In the genomic region with DNA sequence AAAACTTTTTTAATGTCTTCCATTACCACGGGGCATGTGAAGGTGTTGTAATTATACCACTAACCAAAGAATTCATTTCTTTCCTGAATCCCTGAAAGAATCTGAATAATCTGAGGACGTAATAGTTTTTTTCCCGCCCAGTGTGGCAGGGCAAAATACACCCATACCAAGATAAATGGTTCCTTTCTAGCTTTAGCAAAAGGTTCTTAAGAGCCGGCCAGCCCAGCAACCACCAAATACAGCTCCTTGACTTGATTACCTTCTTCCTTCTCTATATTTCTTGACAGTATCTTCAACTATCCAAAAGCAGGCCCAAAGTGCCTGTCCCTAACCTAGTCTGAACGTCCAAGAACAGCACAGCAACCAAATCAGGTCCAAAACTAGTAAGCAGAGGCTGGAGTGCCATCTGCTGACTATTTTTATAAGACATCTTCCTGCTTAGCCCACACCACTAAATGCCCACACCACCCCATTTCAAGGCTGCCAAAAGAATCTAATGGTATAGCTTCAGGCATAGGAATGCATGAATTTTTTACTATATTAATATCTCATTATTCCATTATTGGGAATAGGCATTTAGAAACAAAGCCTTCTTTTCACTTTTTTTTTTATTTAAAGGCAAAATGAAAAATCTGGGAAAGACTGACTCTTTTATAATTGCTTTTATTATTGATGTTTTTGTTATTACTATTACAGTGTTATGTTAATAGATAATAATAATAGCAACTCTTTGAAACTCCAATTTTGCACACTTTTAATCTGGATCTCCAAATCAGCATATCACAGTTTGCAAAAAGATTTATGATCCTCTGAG, we compare ENCODE assay signal across 8 cellular contexts.
DNase-seq lines count a peak whose midpoint lies in the region; ATAC-seq and TF ChIP-seq lines count a peak whose summit lies in the region.

No MANE protein-coding gene starts in this region.

- H3K27ac Mint-ChIP-seq in Calu3 (ENCODE audit: unreplicated experiment) (no peak overlapping the region), chondrocyte (ENCODE audit: unreplicated experiment) (no peak overlapping the region)

- CTCF ChIA-PET in Calu3 (lab: Charles Lee) = interaction anchor here (0.6 to 0.9 kb wide), 2 partner anchors 1084 to 1091 kb away, joined by 3 to 9 read pairs; no protein-coding TSS in a partner anchor

- H3K36me3 Mint-ChIP-seq in Calu3 (ENCODE audit: insufficient read depth, unreplicated experiment) (no peaks in the 10 kb centered on the region), chondrocyte (ENCODE audit: low read depth) (no peaks in the 10 kb centered on the region)

- H3K4me3 ChIP-seq in HFF-Myc (replicated peaks; ENCODE audit: low read depth, low read length) (no peak overlapping the region), upper lobe of right lung (no peak overlapping the region)

- TF ChIP-seq CTCF in Calu3 (IDR thresholded peaks at IDR 0.05; ENCODE audit: unreplicated experiment) = no peak
- TF ChIP-seq CTCF in HFF-Myc (IDR thresholded peaks at IDR 0.05; ENCODE audit: low read depth, low read length, missing control alignments) = peak; percentile 58
- TF ChIP-seq CTCF in chondrocyte (IDR thresholded peaks at IDR 0.05) = peak; percentile 91
- peak; percentile 64 for TF ChIP-seq CTCF in upper lobe of right lung (IDR thresholded peaks at IDR 0.05)

- peaks cover 10% of the 10 kb centered on the region for H3K27me3 ChIP-seq in upper lobe of right lung

- peak; percentile 85 for ATAC-seq in upper lobe of right lung
- ATAC-seq in GM18520 (IDR thresholded peaks at IDR 0.05; ENCODE audit: unreplicated experiment) = no peak
- ATAC-seq in GM19324 (IDR thresholded peaks at IDR 0.05; ENCODE audit: low FRiP score, unreplicated experiment) = no peak

- no peak overlapping the region for H3K27ac ChIP-seq in upper lobe of right lung

- no TSS peak for BruUV-seq in Calu3 (replicated peaks; lab: Mats Ljungman, UMichigan)

- H3K4me1 Mint-ChIP-seq in Calu3 (ENCODE audit: low read depth, unreplicated experiment) = no peaks in the 10 kb centered on the region
- H3K4me1 Mint-ChIP-seq in chondrocyte (ENCODE audit: low read depth) = no peaks in the 10 kb centered on the region

- H3K9me3 Mint-ChIP-seq in Calu3 (ENCODE audit: low read depth, unreplicated experiment) (peaks cover 2% of the 10 kb centered on the region), chondrocyte (ENCODE audit: low read depth) (no peaks in the 10 kb centered on the region)

- peaks cover 12% of the 10 kb centered on the region for H3K4me1 ChIP-seq in upper lobe of right lung

- no peak overlapping the region for H3K4me3 Mint-ChIP-seq in Calu3 (ENCODE audit: low read depth, unreplicated experiment)
- H3K4me3 Mint-ChIP-seq in chondrocyte (ENCODE audit: unreplicated experiment) = no peak overlapping the region

- DNase-seq in Calu3 (peak; percentile 30), HFF-Myc (ENCODE audit: extremely low read depth, low read depth) (peak; percentile 77), NCI-H82 (lab: John Stamatoyannopoulos, UW) (peak; percentile 88), chondrocyte (ENCODE audit: low spot score) (no peak), left kidney (ENCODE audit: low read depth, low spot score) (peak; percentile 88), upper lobe of right lung (no peak)

- H3K9me3 ChIP-seq in upper lobe of right lung = no peaks in the 10 kb centered on the region

- intact Hi-C loops in Calu3 (cut with micrococcal nuclease; ENCODE audit: unreplicated experiment) (loop anchor here (1.0 to 5.0 kb wide), 4 partner anchors 164 to 1771 kb away; no protein-coding TSS in a partner anchor), upper lobe of right lung (cut with DNase I) (loop anchor here (5.0 to 10.0 kb wide), 2 partner anchors 162 to 1086 kb away; no protein-coding TSS in a partner anchor)

- H3K36me3 ChIP-seq in upper lobe of right lung = no peaks in the 10 kb centered on the region

- peaks cover 14% of the 10 kb centered on the region for H3K27me3 Mint-ChIP-seq in Calu3 (ENCODE audit: unreplicated experiment)
- peaks cover 42% of the 10 kb centered on the region for H3K27me3 Mint-ChIP-seq in chondrocyte (ENCODE audit: low read depth)

Comparison
In these comparisons a context has a peak if more than half of its experiments do, and no peak if none do; other contexts are left out.
1. DNase-seq: peak in Calu3 (single experiment), HFF-Myc (single experiment), NCI-H82 (single experiment) and left kidney (single experiment); none in chondrocyte (single experiment) and upper lobe of right lung (single experiment).